In the genomic region with DNA sequence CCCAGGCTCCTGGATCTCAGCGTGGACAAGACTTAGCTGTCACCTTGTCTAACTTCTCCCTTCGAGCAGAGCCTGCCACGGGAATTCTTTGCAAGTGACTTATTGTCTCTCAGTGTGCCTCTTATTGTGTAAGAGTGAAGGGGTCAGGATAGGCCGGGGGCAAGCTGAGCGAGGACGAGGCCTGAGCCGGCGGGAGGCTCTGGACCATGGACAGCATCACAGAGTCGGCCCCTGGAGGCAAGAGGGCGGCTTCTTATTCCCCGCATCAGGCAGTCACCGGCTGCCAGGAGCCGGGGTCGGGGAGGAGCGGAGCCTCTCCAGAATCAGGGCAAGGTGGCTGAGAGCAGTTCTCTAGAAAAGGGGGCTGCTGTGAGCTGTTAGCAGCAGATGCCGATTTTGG, we compare ENCODE assay signal across 2 cellular contexts.
TF ChIP-seq lines count a peak whose summit lies in the region.

No MANE protein-coding gene starts in this region.

TF ChIP-seq in IMR-90, 13 proteins besides CTCF, POLR2A, EP300 and RAD21:
- TF ChIP-seq CEBPB (IDR thresholded peaks at IDR 0.05; ENCODE audit: low read depth, low read length) = peak; percentile 18; the same call in 1 of the 2 replicates
- TF ChIP-seq RFX5 (IDR thresholded peaks at IDR 0.05; ENCODE audit: low read depth, low read length) = no peak

TF ChIP-seq in GM12878, 131 proteins besides CTCF, POLR2A, EP300 and RAD21:
- TF ChIP-seq, protein P1, sequence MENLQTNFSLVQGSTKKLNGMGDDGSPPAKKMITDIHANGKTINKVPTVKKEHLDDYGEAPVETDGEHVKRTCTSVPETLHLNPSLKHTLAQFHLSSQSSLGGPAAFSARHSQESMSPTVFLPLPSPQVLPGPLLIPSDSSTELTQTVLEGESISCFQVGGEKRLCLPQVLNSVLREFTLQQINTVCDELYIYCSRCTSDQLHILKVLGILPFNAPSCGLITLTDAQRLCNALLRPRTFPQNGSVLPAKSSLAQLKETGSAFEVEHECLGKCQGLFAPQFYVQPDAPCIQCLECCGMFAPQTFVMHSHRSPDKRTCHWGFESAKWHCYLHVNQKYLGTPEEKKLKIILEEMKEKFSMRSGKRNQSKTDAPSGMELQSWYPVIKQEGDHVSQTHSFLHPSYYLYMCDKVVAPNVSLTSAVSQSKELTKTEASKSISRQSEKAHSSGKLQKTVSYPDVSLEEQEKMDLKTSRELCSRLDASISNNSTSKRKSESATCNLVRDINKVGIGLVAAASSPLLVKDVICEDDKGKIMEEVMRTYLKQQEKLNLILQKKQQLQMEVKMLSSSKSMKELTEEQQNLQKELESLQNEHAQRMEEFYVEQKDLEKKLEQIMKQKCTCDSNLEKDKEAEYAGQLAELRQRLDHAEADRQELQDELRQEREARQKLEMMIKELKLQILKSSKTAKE (IDR thresholded peaks at IDR 0.05; ENCODE audit: low read depth, poor library complexity, severe bottlenecking) = no peak
- TF ChIP-seq, protein P2, sequence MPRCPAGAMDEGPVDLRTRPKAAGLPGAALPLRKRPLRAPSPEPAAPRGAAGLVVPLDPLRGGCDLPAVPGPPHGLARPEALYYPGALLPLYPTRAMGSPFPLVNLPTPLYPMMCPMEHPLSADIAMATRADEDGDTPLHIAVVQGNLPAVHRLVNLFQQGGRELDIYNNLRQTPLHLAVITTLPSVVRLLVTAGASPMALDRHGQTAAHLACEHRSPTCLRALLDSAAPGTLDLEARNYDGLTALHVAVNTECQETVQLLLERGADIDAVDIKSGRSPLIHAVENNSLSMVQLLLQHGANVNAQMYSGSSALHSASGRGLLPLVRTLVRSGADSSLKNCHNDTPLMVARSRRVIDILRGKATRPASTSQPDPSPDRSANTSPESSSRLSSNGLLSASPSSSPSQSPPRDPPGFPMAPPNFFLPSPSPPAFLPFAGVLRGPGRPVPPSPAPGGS (IDR thresholded peaks at IDR 0.05; ENCODE audit: borderline replicate concordance, insufficient read depth, low read depth, low read length, poor library complexity, severe bottlenecking) = peak; percentile 27
TF ChIP-seq in GM12878: peak in this region for 1.
